In the genomic region with DNA sequence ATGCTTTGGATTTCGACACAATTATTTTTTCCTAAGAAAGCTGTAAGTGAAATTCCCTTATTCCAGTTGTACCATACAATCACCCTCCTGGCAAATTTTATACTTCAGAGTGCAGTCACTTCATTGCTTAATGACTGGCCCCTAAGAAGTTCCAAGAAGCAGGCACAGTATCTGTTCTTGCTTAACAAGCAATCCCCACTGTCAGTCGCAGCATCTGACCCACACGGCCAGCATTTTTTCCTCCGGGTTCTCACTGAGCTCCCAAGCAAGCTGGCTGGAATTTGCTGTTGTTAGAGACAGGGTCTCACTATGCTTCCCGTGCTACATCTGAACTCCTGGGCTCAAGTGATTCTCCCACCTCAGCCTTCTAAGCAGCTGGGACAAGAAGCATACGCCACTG, we compare ENCODE assay signal across 25 cellular contexts.
DNase-seq lines count a peak whose midpoint lies in the region; ATAC-seq and TF ChIP-seq lines count a peak whose summit lies in the region.
"Had no signal": no experiment of that assay in that cellular context is flagged by ENCODE, and none has a peak within 500 bp of the region (broad histone marks: within the 10 kb centered on the region; RNA-seq: fewer than 3 reads in every experiment).

No MANE protein-coding gene starts in this region.

- H3K4me3 Mint-ChIP-seq in WTC11 = no peak overlapping the region
- no peak overlapping the region for H3K4me3 Mint-ChIP-seq in CD4-positive, alpha-beta T cell
- H3K4me3 Mint-ChIP-seq: activated naive CD4-positive, alpha-beta T cell treated with anti-CD3 and anti-CD28 coated beads, Interleukin-2, amount 10 ng/mL, durations not matched to agents 7 days and 5 days; central memory CD8-positive, alpha-beta T cell had no signal

- H4K8ac ChIP-seq in mesendoderm (ENCODE audit: low read depth, low read length) = no peak overlapping the region

- H3K9ac ChIP-seq in mesendoderm (ENCODE audit: low read length) (no peak overlapping the region), smooth muscle cell (ENCODE audit: low read depth) (no peak overlapping the region)

- no peak for DNase-seq in WTC11 (ENCODE audit: low spot score)
- DNase-seq in fibroblast of peridontal ligament (ENCODE audit: extremely low read depth) = peak; percentile 12
- DNase-seq in mesendoderm = peak; percentile 38
- DNase-seq in smooth muscle cell (lab: John Stamatoyannopoulos, UW; ENCODE audit: unreplicated experiment) = no peak
- no peak for DNase-seq in GM20000 (ENCODE audit: low spot score)
- no peak for DNase-seq in tibial artery
- no peak for DNase-seq in CD4-positive, alpha-beta T cell
- DNase-seq: activated CD4-positive, alpha-beta T cell treated with anti-CD3 and anti-CD28 coated beads for 48 hours; activated naive CD4-positive, alpha-beta T cell treated with anti-CD3 and anti-CD28 coated beads, Interleukin-2, amount 10 ng/mL, durations not matched to agents 7 days and 5 days; AML-193; aorta; DMS79; dorsolateral prefrontal cortex; left cardiac atrium; NCI-H1092; NCI-H1930; NCI-H345; PC-3; SHP77 treated with DMSO at 0.1 percent for 48 hours; stimulated activated CD4-positive, alpha-beta T cell treated with anti-CD3 and anti-CD28 coated beads, Interleukin-4, amount 100 ng/mL, for 24 hours; stimulated activated naive CD4-positive, alpha-beta T cell treated with Interleukin-2 at 50 U/mL for 16 hours; T-helper 1 cell; thyroid gland had no signal

- TF ChIP-seq CTCF in WTC11 (IDR thresholded peaks at IDR 0.05) (no peak), smooth muscle cell (IDR thresholded peaks at IDR 0.05; ENCODE audit: borderline replicate concordance, insufficient read depth, poor library complexity, severe bottlenecking) (no peak), GM20000 (IDR thresholded peaks at IDR 0.05; ENCODE audit: extremely low read depth, missing control alignments) (no peak), tibial artery (IDR thresholded peaks at IDR 0.05) (no peak)
- TF ChIP-seq CTCF in CD4-positive, alpha-beta T cell (IDR thresholded peaks at IDR 0.05) = no peak

- peaks cover 49% of the 10 kb centered on the region for H4K20me1 ChIP-seq in smooth muscle cell (ENCODE audit: low read depth)

- H3K4me3 ChIP-seq in mesendoderm (ENCODE audit: low read length) = no peak overlapping the region
- H3K4me3 ChIP-seq in smooth muscle cell = no peak overlapping the region
- no peak overlapping the region for H3K4me3 ChIP-seq in tibial artery
- H3K4me3 ChIP-seq: dorsolateral prefrontal cortex, thyroid gland had no signal

- H2BK5ac ChIP-seq in mesendoderm (ENCODE audit: low read length) = peak overlapping the region; percentile 8

- H3K27ac ChIP-seq in mesendoderm (ENCODE audit: low read depth, low read length) (no peak overlapping the region), smooth muscle cell (ENCODE audit: low read depth) (peak overlapping the region; percentile 28), tibial artery (no peak overlapping the region)
- H3K27ac ChIP-seq in CD4-positive, alpha-beta T cell (ENCODE audit: low read depth, low read length) = no peak overlapping the region
- H3K27ac ChIP-seq: dorsolateral prefrontal cortex, thyroid gland had no signal

- no peaks in the 10 kb centered on the region for H3K36me3 ChIP-seq in mesendoderm (ENCODE audit: control insufficient read depth, insufficient read depth, low read length)
- H3K36me3 ChIP-seq in smooth muscle cell (ENCODE audit: low read depth) = no peaks in the 10 kb centered on the region
- no peaks in the 10 kb centered on the region for H3K36me3 ChIP-seq in tibial artery
- H3K36me3 ChIP-seq: thyroid gland had no signal

- no peaks in the 10 kb centered on the region for H3K27me3 ChIP-seq in mesendoderm (ENCODE audit: insufficient read depth, low read length, poor library complexity)
- no peaks in the 10 kb centered on the region for H3K27me3 ChIP-seq in smooth muscle cell (ENCODE audit: low read depth)
- H3K27me3 ChIP-seq in tibial artery = no peaks in the 10 kb centered on the region
- no peaks in the 10 kb centered on the region for H3K27me3 ChIP-seq in CD4-positive, alpha-beta T cell (ENCODE audit: control insufficient read depth, insufficient read depth, low read length)
- H3K27me3 ChIP-seq: dorsolateral prefrontal cortex, thyroid gland had no signal

- H3K36me3 Mint-ChIP-seq in WTC11 = no peaks in the 10 kb centered on the region
- no peaks in the 10 kb centered on the region for H3K36me3 Mint-ChIP-seq in CD4-positive, alpha-beta T cell (ENCODE audit: low read depth)
- H3K36me3 Mint-ChIP-seq: activated naive CD4-positive, alpha-beta T cell treated with anti-CD3 and anti-CD28 coated beads, Interleukin-2, amount 10 ng/mL, durations not matched to agents 7 days and 5 days had no signal

- H4K5ac ChIP-seq in mesendoderm (ENCODE audit: low read length) = no peak overlapping the region

- H2AFZ ChIP-seq in smooth muscle cell (ENCODE audit: low read depth) = no peak overlapping the region

- no peak; the same call in 1 of the 2 replicates for ATAC-seq in WTC11
- ATAC-seq in CD4-positive, alpha-beta T cell (ENCODE audit: poor library complexity) = no peak
- ATAC-seq: HepG2, PC-3 had no signal

- H2BK15ac ChIP-seq in mesendoderm (replicated peaks; ENCODE audit: low read depth) = no peak overlapping the region

- H3K4ac ChIP-seq in mesendoderm (ENCODE audit: low read depth, low read length) = no peak overlapping the region

- H3K4me2 ChIP-seq in mesendoderm (ENCODE audit: low read length) = no peak overlapping the region
- peak overlapping the region; percentile 73 for H3K4me2 ChIP-seq in smooth muscle cell

- no peak overlapping the region for H2BK120ac ChIP-seq in mesendoderm (ENCODE audit: low read depth, low read length)

- H3K4me1 ChIP-seq in mesendoderm (ENCODE audit: control insufficient read depth, low read depth, low read length) = peaks cover 26% of the 10 kb centered on the region
- peaks cover 21% of the 10 kb centered on the region for H3K4me1 ChIP-seq in smooth muscle cell (ENCODE audit: low read depth)
- H3K4me1 ChIP-seq in tibial artery = peaks cover 0 to 5% (median 0%) of the 10 kb centered on the region in 4 donors

- H3K18ac ChIP-seq in mesendoderm (ENCODE audit: low read length) = no peak overlapping the region

- peak overlapping the region; percentile 70 for H3K23ac ChIP-seq in mesendoderm (ENCODE audit: low read length)

- no peaks in the 10 kb centered on the region for H3K9me3 Mint-ChIP-seq in WTC11
- H3K9me3 Mint-ChIP-seq in CD4-positive, alpha-beta T cell = no peaks in the 10 kb centered on the region
- H3K9me3 Mint-ChIP-seq: activated naive CD4-positive, alpha-beta T cell treated with anti-CD3 and anti-CD28 coated beads, Interleukin-2, amount 10 ng/mL, durations not matched to agents 7 days and 5 days; central memory CD8-positive, alpha-beta T cell had no signal

- H2AK5ac ChIP-seq in mesendoderm (ENCODE audit: low read length) = peak overlapping the region; percentile 4

- peaks cover 33% of the 10 kb centered on the region for H3K79me1 ChIP-seq in mesendoderm (ENCODE audit: low read length)

- H3K27me3 Mint-ChIP-seq in WTC11 (ENCODE audit: low read depth) = no peaks in the 10 kb centered on the region
- peaks cover 7% of the 10 kb centered on the region for H3K27me3 Mint-ChIP-seq in CD4-positive, alpha-beta T cell

- H3K4me1 Mint-ChIP-seq in WTC11 = peaks cover 83% of the 10 kb centered on the region
- no peaks in the 10 kb centered on the region for H3K4me1 Mint-ChIP-seq in CD4-positive, alpha-beta T cell (ENCODE audit: low read depth)
- H3K4me1 Mint-ChIP-seq: activated naive CD4-positive, alpha-beta T cell treated with anti-CD3 and anti-CD28 coated beads, Interleukin-2, amount 10 ng/mL, durations not matched to agents 7 days and 5 days; central memory CD8-positive, alpha-beta T cell had no signal

- peak overlapping the region; percentile 35 for H3K56ac ChIP-seq in mesendoderm (ENCODE audit: low read length)

- H3K79me2 ChIP-seq in mesendoderm (ENCODE audit: control insufficient read depth, insufficient read depth, low read length) = peaks cover 30% of the 10 kb centered on the region
- peaks cover 32% of the 10 kb centered on the region for H3K79me2 ChIP-seq in smooth muscle cell (ENCODE audit: low read depth)

- POLR2A ChIA-PET in WTC11 (lab: Charles Lee) = no interaction called here
- POLR2A ChIA-PET in CD4-positive, alpha-beta T cell (lab: Charles Lee) = no interaction called here

- intact Hi-C loops in tibial artery (cut with DNase I; ENCODE audit: low total_unique reads) = no loop called here
- intact Hi-C loops in CD4-positive, alpha-beta T cell (cut with DNase I, micrococcal nuclease) = loop anchor here in 1 of 2 experiments (10.0 kb wide), 1 partner anchor 563 kb away; no protein-coding TSS in a partner anchor

- peak overlapping the region; percentile 90 for H3K27ac Mint-ChIP-seq in WTC11
- H3K27ac Mint-ChIP-seq in CD4-positive, alpha-beta T cell = no peak overlapping the region
- H3K27ac Mint-ChIP-seq: activated naive CD4-positive, alpha-beta T cell treated with anti-CD3 and anti-CD28 coated beads, Interleukin-2, amount 10 ng/mL, durations not matched to agents 7 days and 5 days had no signal

- H3F3A ChIP-seq in smooth muscle cell (ENCODE audit: low read depth) = peaks cover 12% of the 10 kb centered on the region

- WGBS in mesendoderm (ENCODE audit: extremely low coverage, insufficient coverage, low lambda C conversion rate) = no CpG with 5 or more reads among the region's 6 CpGs
- WGBS in smooth muscle cell (ENCODE audit: low lambda C conversion rate) = 33% methylated on average over 6 of the region's 6 CpGs

- H3K9me3 ChIP-seq in smooth muscle cell (replicated peaks; ENCODE audit: low read depth) (no peaks in the 10 kb centered on the region), tibial artery (no peaks in the 10 kb centered on the region)
- H3K9me3 ChIP-seq in CD4-positive, alpha-beta T cell (ENCODE audit: control insufficient read depth, low read length) = no peaks in the 10 kb centered on the region
- H3K9me3 ChIP-seq: thyroid gland had no signal

- CTCF ChIA-PET in WTC11 (lab: Charles Lee) = interaction anchor here (1.8 to 1.9 kb wide), 2 partner anchors 14 to 334 kb away, joined by 4 to 9 read pairs; no protein-coding TSS in a partner anchor
- CTCF ChIA-PET in CD4-positive, alpha-beta T cell (lab: Charles Lee) = no interaction called here

TF ChIP-seq in WTC11, 78 proteins besides CTCF, POLR2A, EP300 and RAD21 (continues in another document):
- no peak for TF ChIP-seq ZNF263 (CRISPR knock-in tag; IDR thresholded peaks at IDR 0.05; ENCODE audit: low read depth)
- TF ChIP-seq, protein P1, sequence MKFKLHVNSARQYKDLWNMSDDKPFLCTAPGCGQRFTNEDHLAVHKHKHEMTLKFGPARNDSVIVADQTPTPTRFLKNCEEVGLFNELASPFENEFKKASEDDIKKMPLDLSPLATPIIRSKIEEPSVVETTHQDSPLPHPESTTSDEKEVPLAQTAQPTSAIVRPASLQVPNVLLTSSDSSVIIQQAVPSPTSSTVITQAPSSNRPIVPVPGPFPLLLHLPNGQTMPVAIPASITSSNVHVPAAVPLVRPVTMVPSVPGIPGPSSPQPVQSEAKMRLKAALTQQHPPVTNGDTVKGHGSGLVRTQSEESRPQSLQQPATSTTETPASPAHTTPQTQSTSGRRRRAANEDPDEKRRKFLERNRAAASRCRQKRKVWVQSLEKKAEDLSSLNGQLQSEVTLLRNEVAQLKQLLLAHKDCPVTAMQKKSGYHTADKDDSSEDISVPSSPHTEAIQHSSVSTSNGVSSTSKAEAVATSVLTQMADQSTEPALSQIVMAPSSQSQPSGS (CRISPR knock-in tag; IDR thresholded peaks at IDR 0.05; ENCODE audit: borderline replicate concordance, low read depth) = no peak

Comparison
In these comparisons a context has a peak if more than half of its experiments do, and no peak if none do; other contexts are left out.
1. DNase-seq: peak in fibroblast of peridontal ligament (single experiment) and mesendoderm (single experiment); none in WTC11 (single experiment), smooth muscle cell (single experiment), GM20000 (single experiment), tibial artery (0 of 2) and CD4-positive, alpha-beta T cell (0 of 10).